Comparison of ENCODE assay signal across 9 cellular contexts in genomic region chr17:82301916-82302497, GRCh38. TPM values are rescaled to one million over a fixed set of nuclear protein-coding genes. Genes with fewer than 3 reads are reported as not detected.
A peak's percentile ranks its signal among the peaks of the same experiment; 100 is the strongest.
DNase-seq lines count a peak whose midpoint lies in the region; ATAC-seq and TF ChIP-seq lines count a peak whose summit lies in the region.
"Had no signal": no experiment of that assay in that cellular context is flagged by ENCODE, and none has a peak within 500 bp of the region (broad histone marks: within the 10 kb centered on the region; RNA-seq: fewer than 3 reads in every experiment).

No MANE protein-coding gene starts in this region.

- H3K4ac ChIP-seq in H9 (ENCODE audit: low read depth, low read length): no peak overlapping the region

- ATAC-seq in activated naive CD8-positive, alpha-beta T cell treated with anti-CD3 and anti-CD28 coated beads, Interleukin-2, amount 10 ng/mL, durations not matched to agents 7 days and 5 days (ENCODE audit: low read depth): peak; percentile 6
- no peak for ATAC-seq in GM21390 (IDR thresholded peaks at IDR 0.05; ENCODE audit: unreplicated experiment)

- H2AFZ ChIP-seq in H9 (ENCODE audit: low read length): no peak overlapping the region

- no peak overlapping the region for H2BK20ac ChIP-seq in H9 (ENCODE audit: low read depth, low read length, poor library complexity, severe bottlenecking)

- no peak overlapping the region for H2BK5ac ChIP-seq in H9 (ENCODE audit: insufficient read length, low read length)

- no peaks in the 10 kb centered on the region for H3K36me3 Mint-ChIP-seq in activated naive CD8-positive, alpha-beta T cell treated with anti-CD3 and anti-CD28 coated beads, Interleukin-2, amount 10 ng/mL, durations not matched to agents 7 days and 5 days
- no peaks in the 10 kb centered on the region for H3K36me3 Mint-ChIP-seq in H9 (ENCODE audit: insufficient read depth in 1 of 3, low read depth in 3 of 3)

- H3K4me2 ChIP-seq in H9 (ENCODE audit: insufficient read depth, insufficient read length, low read length): no peak overlapping the region

- WGBS in H9 (ENCODE audit: extremely low coverage, insufficient read length, low lambda C conversion rate): no CpG with 5 or more reads among the region's 20 CpGs

- H3K27ac ChIP-seq in H9 (ENCODE audit: insufficient read length, low read depth, low read length): no peak overlapping the region

- peak overlapping the region; percentile 90 for H3K27ac Mint-ChIP-seq in activated naive CD8-positive, alpha-beta T cell treated with anti-CD3 and anti-CD28 coated beads, Interleukin-2, amount 10 ng/mL, durations not matched to agents 7 days and 5 days
- no peak overlapping the region for H3K27ac Mint-ChIP-seq in H9

- H3K23ac ChIP-seq in H9 (ENCODE audit: insufficient read length, low read depth, low read length): no peak overlapping the region

- H3K79me2 ChIP-seq in H9 (ENCODE audit: insufficient read depth, low read length): no peaks in the 10 kb centered on the region

- H3K9me3 ChIP-seq in H9 (ENCODE audit: control insufficient read depth, low read depth, low read length): no peaks in the 10 kb centered on the region

- in situ Hi-C loops in GM13977 (cut with MboI; ENCODE audit: low pct_unique_long_range_greater_than_20kb, low sequenced_read_pairs, unreplicated experiment): no loop called here

- no peak overlapping the region for H2AK5ac ChIP-seq in H9 (ENCODE audit: insufficient read length, low read length)

- H3K4me3 Mint-ChIP-seq in activated naive CD8-positive, alpha-beta T cell treated with anti-CD3 and anti-CD28 coated beads, Interleukin-2, amount 10 ng/mL, durations not matched to agents 7 days and 5 days: peak overlapping the region; percentile 81
- no peak overlapping the region for H3K4me3 Mint-ChIP-seq in H9

- no peak overlapping the region for H3K14ac ChIP-seq in H9 (ENCODE audit: insufficient read depth, low read length)

- no peak overlapping the region for H3K9ac ChIP-seq in H9 (ENCODE audit: extremely low read depth, insufficient read length, low read length)

- H4K5ac ChIP-seq in H9 (ENCODE audit: insufficient read length, low read depth, low read length): no peak overlapping the region

- no peak overlapping the region for H2BK15ac ChIP-seq in H9 (ENCODE audit: low read depth, low read length)

- no peaks in the 10 kb centered on the region; the same call in 1 of the 2 replicates for H3K4me1 ChIP-seq in H9 (ENCODE audit: insufficient read depth, low read length)

- no peak overlapping the region for H4K91ac ChIP-seq in H9 (ENCODE audit: insufficient read length, low read depth, low read length)

- H3K79me1 ChIP-seq in H9 (ENCODE audit: insufficient read depth, low read depth, low read length, poor library complexity, severe bottlenecking): no peaks in the 10 kb centered on the region

- H3K56ac ChIP-seq in H9 (ENCODE audit: insufficient read length, low read depth, low read length): no peak overlapping the region

- H3K4me1 Mint-ChIP-seq in activated naive CD8-positive, alpha-beta T cell treated with anti-CD3 and anti-CD28 coated beads, Interleukin-2, amount 10 ng/mL, durations not matched to agents 7 days and 5 days: peaks cover 73% of the 10 kb centered on the region
- H3K4me1 Mint-ChIP-seq in H9: peaks cover 4 to 13% of the 10 kb centered on the region in 2 experiments; a peak in 2 of 4 replicates

- H2BK12ac ChIP-seq in H9 (ENCODE audit: insufficient read length, low read depth, low read length): no peak overlapping the region

- POLR2A ChIA-PET in activated naive CD8-positive, alpha-beta T cell treated with anti-CD3 and anti-CD28 coated beads, Interleukin-2, amount 10 ng/mL, durations not matched to agents 7 days and 5 days (lab: Charles Lee): interaction anchor here (1.1 to 9.8 kb wide), 7 partner anchors 9 to 96 kb away, joined by 5 to 222 read pairs (median 8); partner anchors contain the start of genes CD7, CSNK1D and SLC16A3

- H3K27me3 Mint-ChIP-seq in activated naive CD8-positive, alpha-beta T cell treated with anti-CD3 and anti-CD28 coated beads, Interleukin-2, amount 10 ng/mL, durations not matched to agents 7 days and 5 days: no peaks in the 10 kb centered on the region
- H3K27me3 Mint-ChIP-seq in H9 (ENCODE audit: low read depth): peaks cover 20% of the 10 kb centered on the region

- H2BK120ac ChIP-seq in H9 (ENCODE audit: low read depth, low read length, poor library complexity, severe bottlenecking): no peak overlapping the region

- DNase-seq in GM13977 (ENCODE audit: low spot score) (peak; percentile 85), T-helper 2 cell (peak in 3 of 5 experiments; percentile 33 to 74 (median 60)), kidney glomerular epithelial cell (lab: John Stamatoyannopoulos, UW) (no peak), NCI-H1105 treated with DMSO at 0.1 percent for 48 hours (lab: John Stamatoyannopoulos, UW) (no peak), H9 (no peak)
- DNase-seq in activated naive CD8-positive, alpha-beta T cell treated with anti-CD3 and anti-CD28 coated beads, Interleukin-2, amount 10 ng/mL, durations not matched to agents 7 days and 5 days: peak; percentile 82
- peak; percentile 61 for DNase-seq in stimulated activated CD4-positive, alpha-beta T cell treated with anti-CD3 and anti-CD28 coated beads, Interleukin-4, amount 100 ng/mL, for 1 hour
- DNase-seq: DMS79 treated with DMSO at 0.1 percent for 48 hours had no signal

- H4K8ac ChIP-seq in H9 (replicated peaks; ENCODE audit: insufficient read length, low read depth, low read length): no peak overlapping the region

- no peak overlapping the region for H3K18ac ChIP-seq in H9 (ENCODE audit: insufficient read length, low read depth, low read length)

- H3K23me2 ChIP-seq in H9 (ENCODE audit: insufficient read length, low read depth, low read length, poor library complexity, severe bottlenecking): peaks cover 3% of the 10 kb centered on the region

- no peaks in the 10 kb centered on the region for H4K20me1 ChIP-seq in H9 (ENCODE audit: control insufficient read depth, insufficient read depth, insufficient read length)

- H3K9me3 Mint-ChIP-seq in activated naive CD8-positive, alpha-beta T cell treated with anti-CD3 and anti-CD28 coated beads, Interleukin-2, amount 10 ng/mL, durations not matched to agents 7 days and 5 days: no peaks in the 10 kb centered on the region
- no peaks in the 10 kb centered on the region; a peak in 2 of 5 replicates for H3K9me3 Mint-ChIP-seq in H9

- no peak overlapping the region for H3T11ph ChIP-seq in H9 (ENCODE audit: low read length)

- H3K27me3 ChIP-seq in H9 (ENCODE audit: insufficient read depth, low read length): no peaks in the 10 kb centered on the region

- TF ChIP-seq CTCF in GM13977 (IDR thresholded peaks at IDR 0.05; ENCODE audit: extremely low read depth, insufficient read depth, missing control alignments) (no peak), H9 (conservative IDR thresholded peaks at IDR 0.05) (no peak)

RNA-seq across cellular contexts. Expression of gene CD7, which starts 15.4 kb away (rescaled TPM):
- 100 to 1,000 TPM; 286 to 320 TPM for total RNA-seq in activated naive CD8-positive, alpha-beta T cell treated with anti-CD3 and anti-CD28 coated beads, Interleukin-2, amount 10 ng/mL, durations not matched to agents 7 days and 5 days
- total RNA-seq in H9 (2021): 0.22 and 0.35 TPM in 2 replicates

RNA-seq across cellular contexts. Expression of gene CSNK1D, which starts 28.5 kb away (rescaled TPM):
- total RNA-seq in activated naive CD8-positive, alpha-beta T cell treated with anti-CD3 and anti-CD28 coated beads, Interleukin-2, amount 10 ng/mL, durations not matched to agents 7 days and 5 days: 100 to 1,000 TPM; 135 to 140 TPM
- total RNA-seq in H9 (2021): 137 and 144 TPM in 2 replicates

RNA-seq across cellular contexts. Expression of gene SECTM1, which starts 31.6 kb away (rescaled TPM):
- 1 to 10 TPM in 1 of 2 experiments, under 1 TPM in 1; 0.86 to 1.0 TPM for total RNA-seq in activated naive CD8-positive, alpha-beta T cell treated with anti-CD3 and anti-CD28 coated beads, Interleukin-2, amount 10 ng/mL, durations not matched to agents 7 days and 5 days
- total RNA-seq in H9 (2021): 0.28 and 0.70 TPM in 2 replicates

RNA-seq across cellular contexts. Expression of gene TEX19, which starts 57.0 kb away (rescaled TPM):
- not detected for total RNA-seq in activated naive CD8-positive, alpha-beta T cell treated with anti-CD3 and anti-CD28 coated beads, Interleukin-2, amount 10 ng/mL, durations not matched to agents 7 days and 5 days
- total RNA-seq in H9 (2021): 1.4 and 1.5 TPM in 2 replicates

Comparison
In these comparisons a context has a peak if more than half of its experiments do, and no peak if none do; other contexts are left out.
1. DNase-seq: peak in GM13977 (single experiment), T-helper 2 cell (3 of 5), activated naive CD8-positive, alpha-beta T cell treated with anti-CD3 and anti-CD28 coated beads, Interleukin-2, amount 10 ng/mL, durations not matched to agents 7 days and 5 days (single experiment) and stimulated activated CD4-positive, alpha-beta T cell treated with anti-CD3 and anti-CD28 coated beads, Interleukin-4, amount 100 ng/mL, for 1 hour (single experiment); none in kidney glomerular epithelial cell (single experiment), NCI-H1105 treated with DMSO at 0.1 percent for 48 hours (single experiment) and H9 (single experiment).
2. RNA of gene CD7, which starts 15.4 kb away (total RNA-seq): 286 to 320 TPM in activated naive CD8-positive, alpha-beta T cell treated with anti-CD3 and anti-CD28 coated beads, Interleukin-2, amount 10 ng/mL, durations not matched to agents 7 days and 5 days; 0.22 to 0.35 TPM in H9; every median in the first group is over 100 times any median in the second.